In genomic region chr1:32272557-32273388, GRCh38 we compare ENCODE assay signal across 1 cellular context.
A peak's percentile ranks its signal among the peaks of the same experiment; 100 is the strongest.
TF ChIP-seq lines count a peak whose summit lies in the region.

No MANE protein-coding gene starts in this region.

TF ChIP-seq in HEK293, 187 proteins besides CTCF, POLR2A, EP300 and RAD21 (continued from another document):
- TF ChIP-seq ZNF488 (tag by site-specific recombination; IDR thresholded peaks at IDR 0.05), result no peak
- TF ChIP-seq ZNF792 (tag by site-specific recombination; IDR thresholded peaks at IDR 0.05), result no peak
- peak; percentile 75 for TF ChIP-seq SCRT2 (tag by site-specific recombination; IDR thresholded peaks at IDR 0.05)
- TF ChIP-seq RBAK (tag by site-specific recombination; IDR thresholded peaks at IDR 0.05), result no peak
- no peak for TF ChIP-seq ZNF335 (tag by site-specific recombination; conservative IDR thresholded peaks at IDR 0.05)
- 0 out of 2 replicates have a peak, but pooled peaks have one; percentile 43 for TF ChIP-seq ZNF777 (tag by site-specific recombination; IDR thresholded peaks at IDR 0.05; ENCODE audit: borderline replicate concordance)
- TF ChIP-seq ZNF121 (tag by site-specific recombination; IDR thresholded peaks at IDR 0.05), result no peak
- TF ChIP-seq ZNF791 (tag by site-specific recombination; IDR thresholded peaks at IDR 0.05), result no peak
- no peak for TF ChIP-seq ZNF223 (tag by site-specific recombination; IDR thresholded peaks at IDR 0.05)
- TF ChIP-seq ZNF157 (tag by site-specific recombination; IDR thresholded peaks at IDR 0.05), result peak; percentile 47; the same call in 1 of the 2 replicates
- TF ChIP-seq ZBTB1 (tag by site-specific recombination; IDR thresholded peaks at IDR 0.05), result no peak
- TF ChIP-seq ZNF394 (tag by site-specific recombination; IDR thresholded peaks at IDR 0.05; ENCODE audit: borderline replicate concordance), result no peak
- TF ChIP-seq ZSCAN16 (tag by site-specific recombination; IDR thresholded peaks at IDR 0.05), result no peak
- TF ChIP-seq ZNF626 (tag by site-specific recombination; IDR thresholded peaks at IDR 0.05), result no peak
- no peak for TF ChIP-seq ZNF16 (tag by site-specific recombination; IDR thresholded peaks at IDR 0.05; ENCODE audit: low read depth)
- no peak for TF ChIP-seq KLF10 (tag by site-specific recombination; IDR thresholded peaks at IDR 0.05)
- no peak for TF ChIP-seq ZNF560 (tag by site-specific recombination; IDR thresholded peaks at IDR 0.05; ENCODE audit: borderline replicate concordance)
- TF ChIP-seq ZNF221 (tag by site-specific recombination; IDR thresholded peaks at IDR 0.05; ENCODE audit: borderline replicate concordance), result no peak
- no peak for TF ChIP-seq ZNF2 (tag by site-specific recombination; IDR thresholded peaks at IDR 0.05)
- no peak for TF ChIP-seq HOXC10 (CRISPR knock-in tag; IDR thresholded peaks at IDR 0.05)
- no peak for TF ChIP-seq PBX3 (CRISPR knock-in tag; IDR thresholded peaks at IDR 0.05)
- TF ChIP-seq ZNF629 (tag by site-specific recombination; IDR thresholded peaks at IDR 0.05), result no peak
- peak; percentile 98 for TF ChIP-seq ZNF398 (tag by site-specific recombination; IDR thresholded peaks at IDR 0.05)
- TF ChIP-seq ZNF302 (tag by site-specific recombination; IDR thresholded peaks at IDR 0.05; ENCODE audit: low read depth), result no peak
- no peak for TF ChIP-seq ZNF707 (tag by site-specific recombination; IDR thresholded peaks at IDR 0.05)
- TF ChIP-seq ZFP41 (tag by site-specific recombination; IDR thresholded peaks at IDR 0.05; ENCODE audit: borderline replicate concordance), result no peak
- TF ChIP-seq ZNF571 (tag by site-specific recombination; IDR thresholded peaks at IDR 0.05), result no peak
- no peak; the same call in 1 of the 2 replicates for TF ChIP-seq ZNF670 (tag by site-specific recombination; IDR thresholded peaks at IDR 0.05; ENCODE audit: low read depth)
- no peak for TF ChIP-seq TCF7L2 (IDR thresholded peaks at IDR 0.05; ENCODE audit: borderline replicate concordance, low read depth, low read length)
- no peak for TF ChIP-seq ZNF292 (tag by site-specific recombination; IDR thresholded peaks at IDR 0.05; ENCODE audit: borderline replicate concordance, low read depth)
- TF ChIP-seq ZNF23 (tag by site-specific recombination; IDR thresholded peaks at IDR 0.05; ENCODE audit: borderline replicate concordance), result peak; percentile 23; the same call in 1 of the 2 replicates
- TF ChIP-seq ZNF24 (tag by site-specific recombination; IDR thresholded peaks at IDR 0.05), result no peak
- TF ChIP-seq ZNF600 (tag by site-specific recombination; IDR thresholded peaks at IDR 0.05), result 0 out of 2 replicates have a peak, but pooled peaks have one; percentile 29
- no peak for TF ChIP-seq INSM2 (tag by site-specific recombination; IDR thresholded peaks at IDR 0.05)
- TF ChIP-seq ZBTB17 (tag by site-specific recombination; IDR thresholded peaks at IDR 0.05), result no peak
- no peak for TF ChIP-seq HIC1 (tag by site-specific recombination; IDR thresholded peaks at IDR 0.05)
